Comparison of ENCODE assay signal across 1 cellular context in the genomic region with DNA sequence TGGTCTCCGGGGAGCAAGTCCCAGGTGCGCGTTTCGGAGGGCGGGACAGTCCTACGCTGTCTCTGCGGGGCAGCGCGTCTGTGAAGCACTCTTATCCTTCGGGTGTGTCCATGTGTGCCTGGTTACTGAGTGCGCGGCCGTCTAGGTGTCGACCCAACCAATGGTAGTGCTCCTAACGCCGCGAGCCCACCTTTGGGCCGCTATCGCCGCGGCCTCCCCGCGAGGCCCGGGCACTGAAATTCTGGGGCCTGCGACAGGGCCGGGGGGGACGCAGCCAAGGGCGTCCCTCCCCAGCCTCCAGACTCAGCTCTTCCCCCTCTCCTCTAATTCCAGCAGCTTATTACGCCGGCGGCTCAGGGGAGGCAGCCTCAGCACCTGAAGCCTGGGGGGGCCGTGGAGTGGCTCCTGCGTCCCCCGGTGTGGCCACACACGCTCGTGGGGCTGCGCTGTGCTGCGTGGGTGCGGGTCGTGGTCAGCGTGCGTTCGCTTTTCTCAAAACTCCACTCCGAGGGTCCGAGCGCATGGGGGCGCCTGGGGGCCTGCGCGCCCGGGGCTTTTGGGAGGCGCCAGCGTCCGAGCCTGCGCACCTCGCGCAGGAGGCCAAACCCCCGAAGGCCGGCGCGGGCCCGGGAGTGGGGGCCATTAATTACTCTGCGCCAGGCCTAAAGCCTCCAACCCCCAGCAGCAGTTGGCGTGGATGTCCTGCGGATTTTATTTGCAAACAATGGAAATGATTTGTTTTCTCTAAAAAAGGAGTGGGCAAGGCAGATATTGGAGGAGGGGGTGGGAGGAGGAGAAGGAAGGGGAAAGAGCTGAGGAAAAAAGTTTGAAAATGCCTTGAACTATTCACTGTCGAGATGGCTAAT.
TF ChIP-seq lines count a peak whose summit lies in the region.

No MANE protein-coding gene starts in this region.

TF ChIP-seq in HepG2, 621 proteins besides CTCF, POLR2A, EP300 and RAD21 (continued from another document and continues in another):
- 0 out of 2 replicates have a peak, but pooled peaks have one; percentile 67 for TF ChIP-seq CREB3 (CRISPR knock-in tag; IDR thresholded peaks at IDR 0.05)
- TF ChIP-seq ZMYM2 (CRISPR knock-in tag; IDR thresholded peaks at IDR 0.05): peak; percentile 18; the same call in 1 of the 2 replicates
- peak; percentile 74; the same call in 1 of the 2 replicates for TF ChIP-seq ZNF225 (CRISPR knock-in tag; IDR thresholded peaks at IDR 0.05)
- TF ChIP-seq, protein P1, sequence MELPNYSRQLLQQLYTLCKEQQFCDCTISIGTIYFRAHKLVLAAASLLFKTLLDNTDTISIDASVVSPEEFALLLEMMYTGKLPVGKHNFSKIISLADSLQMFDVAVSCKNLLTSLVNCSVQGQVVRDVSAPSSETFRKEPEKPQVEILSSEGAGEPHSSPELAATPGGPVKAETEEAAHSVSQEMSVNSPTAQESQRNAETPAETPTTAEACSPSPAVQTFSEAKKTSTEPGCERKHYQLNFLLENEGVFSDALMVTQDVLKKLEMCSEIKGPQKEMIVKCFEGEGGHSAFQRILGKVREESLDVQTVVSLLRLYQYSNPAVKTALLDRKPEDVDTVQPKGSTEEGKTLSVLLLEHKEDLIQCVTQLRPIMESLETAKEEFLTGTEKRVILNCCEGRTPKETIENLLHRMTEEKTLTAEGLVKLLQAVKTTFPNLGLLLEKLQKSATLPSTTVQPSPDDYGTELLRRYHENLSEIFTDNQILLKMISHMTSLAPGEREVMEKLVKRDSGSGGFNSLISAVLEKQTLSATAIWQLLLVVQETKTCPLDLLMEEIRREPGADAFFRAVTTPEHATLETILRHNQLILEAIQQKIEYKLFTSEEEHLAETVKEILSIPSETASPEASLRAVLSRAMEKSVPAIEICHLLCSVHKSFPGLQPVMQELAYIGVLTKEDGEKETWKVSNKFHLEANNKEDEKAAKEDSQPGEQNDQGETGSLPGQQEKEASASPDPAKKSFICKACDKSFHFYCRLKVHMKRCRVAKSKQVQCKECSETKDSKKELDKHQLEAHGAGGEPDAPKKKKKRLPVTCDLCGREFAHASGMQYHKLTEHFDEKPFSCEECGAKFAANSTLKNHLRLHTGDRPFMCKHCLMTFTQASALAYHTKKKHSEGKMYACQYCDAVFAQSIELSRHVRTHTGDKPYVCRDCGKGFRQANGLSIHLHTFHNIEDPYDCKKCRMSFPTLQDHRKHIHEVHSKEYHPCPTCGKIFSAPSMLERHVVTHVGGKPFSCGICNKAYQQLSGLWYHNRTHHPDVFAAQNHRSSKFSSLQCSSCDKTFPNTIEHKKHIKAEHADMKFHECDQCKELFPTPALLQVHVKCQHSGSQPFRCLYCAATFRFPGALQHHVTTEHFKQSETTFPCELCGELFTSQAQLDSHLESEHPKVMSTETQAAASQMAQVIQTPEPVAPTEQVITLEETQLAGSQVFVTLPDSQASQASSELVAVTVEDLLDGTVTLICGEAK (IDR thresholded peaks at IDR 0.05): no peak
- TF ChIP-seq, protein P1 (CRISPR knock-in tag; IDR thresholded peaks at IDR 0.05): 0 out of 2 replicates have a peak, but pooled peaks have one; percentile 15
- peak; percentile 87; the same call in 1 of the 2 replicates for TF ChIP-seq ZNF136 (CRISPR knock-in tag; IDR thresholded peaks at IDR 0.05; ENCODE audit: low read depth)
- peak; percentile 49 for TF ChIP-seq PHF5A (CRISPR knock-in tag; IDR thresholded peaks at IDR 0.05; ENCODE audit: low read depth, unreplicated experiment)
- TF ChIP-seq NR1H2 (CRISPR knock-in tag; IDR thresholded peaks at IDR 0.05; ENCODE audit: borderline replicate concordance, low read depth): 0 out of 2 replicates have a peak, but pooled peaks have one; percentile 34
- TF ChIP-seq JUND (CRISPR knock-in tag; IDR thresholded peaks at IDR 0.05): 0 out of 2 replicates have a peak, but pooled peaks have one; percentile 9
- TF ChIP-seq FUBP1 (CRISPR knock-in tag; IDR thresholded peaks at IDR 0.05; ENCODE audit: borderline replicate concordance): no peak
- peak; percentile 5; the same call in 1 of the 2 replicates for TF ChIP-seq MED1 (CRISPR knock-in tag; IDR thresholded peaks at IDR 0.05)
- no peak for TF ChIP-seq ZMYM3 (CRISPR knock-in tag; IDR thresholded peaks at IDR 0.05)
- TF ChIP-seq ZSCAN29 (CRISPR knock-in tag; conservative IDR thresholded peaks at IDR 0.05): peak; percentile 85
- TF ChIP-seq NR2F6 (IDR thresholded peaks at IDR 0.05): no peak
- peak; percentile 9; the same call in 1 of the 2 replicates for TF ChIP-seq NR2F6 (CRISPR knock-in tag; IDR thresholded peaks at IDR 0.05)
- peak; percentile 51; the same call in 1 of the 2 replicates for TF ChIP-seq DMTF1 (CRISPR knock-in tag; IDR thresholded peaks at IDR 0.05)
- TF ChIP-seq, protein P2, sequence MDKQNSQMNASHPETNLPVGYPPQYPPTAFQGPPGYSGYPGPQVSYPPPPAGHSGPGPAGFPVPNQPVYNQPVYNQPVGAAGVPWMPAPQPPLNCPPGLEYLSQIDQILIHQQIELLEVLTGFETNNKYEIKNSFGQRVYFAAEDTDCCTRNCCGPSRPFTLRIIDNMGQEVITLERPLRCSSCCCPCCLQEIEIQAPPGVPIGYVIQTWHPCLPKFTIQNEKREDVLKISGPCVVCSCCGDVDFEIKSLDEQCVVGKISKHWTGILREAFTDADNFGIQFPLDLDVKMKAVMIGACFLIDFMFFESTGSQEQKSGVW (CRISPR knock-in tag; IDR thresholded peaks at IDR 0.05; ENCODE audit: borderline replicate concordance): no peak
- TF ChIP-seq POLR2G (IDR thresholded peaks at IDR 0.05; ENCODE audit: low read depth, low read length): peak; percentile 59
- peak; percentile 19; the same call in 1 of the 2 replicates for TF ChIP-seq SAP130 (CRISPR knock-in tag; IDR thresholded peaks at IDR 0.05; ENCODE audit: low read depth)
- 0 out of 2 replicates have a peak, but pooled peaks have one; percentile 30 for TF ChIP-seq ZNF616 (CRISPR knock-in tag; IDR thresholded peaks at IDR 0.05; ENCODE audit: low read depth)
- no peak for TF ChIP-seq ZNF121 (CRISPR knock-in tag; IDR thresholded peaks at IDR 0.05)
- TF ChIP-seq PAXIP1 (CRISPR knock-in tag; conservative IDR thresholded peaks at IDR 0.05): peak; percentile 5; the same call in 1 of the 2 replicates
- TF ChIP-seq TAF1 (CRISPR knock-in tag; IDR thresholded peaks at IDR 0.05): peak; percentile 74
- TF ChIP-seq GABPB1 (CRISPR knock-in tag; IDR thresholded peaks at IDR 0.05): peak; percentile 66; the same call in 1 of the 2 replicates
- TF ChIP-seq ZNF761 (CRISPR knock-in tag; conservative IDR thresholded peaks at IDR 0.05): peak; percentile 31; the same call in 1 of the 2 replicates
- TF ChIP-seq SNAPC2 (CRISPR knock-in tag; IDR thresholded peaks at IDR 0.05): 0 out of 2 replicates have a peak, but pooled peaks have one; percentile 40
- peak; percentile 52 for TF ChIP-seq MAX (IDR thresholded peaks at IDR 0.05)
- TF ChIP-seq HOXA7 (CRISPR knock-in tag; IDR thresholded peaks at IDR 0.05): 0 out of 2 replicates have a peak, but pooled peaks have one; percentile 45
- TF ChIP-seq, protein P3, sequence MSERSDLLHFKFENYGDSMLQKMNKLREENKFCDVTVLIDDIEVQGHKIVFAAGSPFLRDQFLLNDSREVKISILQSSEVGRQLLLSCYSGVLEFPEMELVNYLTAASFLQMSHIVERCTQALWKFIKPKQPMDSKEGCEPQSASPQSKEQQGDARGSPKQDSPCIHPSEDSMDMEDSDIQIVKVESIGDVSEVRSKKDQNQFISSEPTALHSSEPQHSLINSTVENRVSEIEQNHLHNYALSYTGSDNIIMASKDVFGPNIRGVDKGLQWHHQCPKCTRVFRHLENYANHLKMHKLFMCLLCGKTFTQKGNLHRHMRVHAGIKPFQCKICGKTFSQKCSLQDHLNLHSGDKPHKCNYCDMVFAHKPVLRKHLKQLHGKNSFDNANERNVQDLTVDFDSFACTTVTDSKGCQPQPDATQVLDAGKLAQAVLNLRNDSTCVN (CRISPR knock-in tag; IDR thresholded peaks at IDR 0.05; ENCODE audit: borderline replicate concordance): 0 out of 2 replicates have a peak, but pooled peaks have one; percentile 13
- TF ChIP-seq YY1 (IDR thresholded peaks at IDR 0.05; ENCODE audit: insufficient read depth, insufficient replicate concordance, low read depth, low read length): peak; percentile 73
- peak; percentile 64 for TF ChIP-seq STAG1 (CRISPR knock-in tag; IDR thresholded peaks at IDR 0.05)
